12 cellular contexts compared by ENCODE assay signal in the genomic region with DNA sequence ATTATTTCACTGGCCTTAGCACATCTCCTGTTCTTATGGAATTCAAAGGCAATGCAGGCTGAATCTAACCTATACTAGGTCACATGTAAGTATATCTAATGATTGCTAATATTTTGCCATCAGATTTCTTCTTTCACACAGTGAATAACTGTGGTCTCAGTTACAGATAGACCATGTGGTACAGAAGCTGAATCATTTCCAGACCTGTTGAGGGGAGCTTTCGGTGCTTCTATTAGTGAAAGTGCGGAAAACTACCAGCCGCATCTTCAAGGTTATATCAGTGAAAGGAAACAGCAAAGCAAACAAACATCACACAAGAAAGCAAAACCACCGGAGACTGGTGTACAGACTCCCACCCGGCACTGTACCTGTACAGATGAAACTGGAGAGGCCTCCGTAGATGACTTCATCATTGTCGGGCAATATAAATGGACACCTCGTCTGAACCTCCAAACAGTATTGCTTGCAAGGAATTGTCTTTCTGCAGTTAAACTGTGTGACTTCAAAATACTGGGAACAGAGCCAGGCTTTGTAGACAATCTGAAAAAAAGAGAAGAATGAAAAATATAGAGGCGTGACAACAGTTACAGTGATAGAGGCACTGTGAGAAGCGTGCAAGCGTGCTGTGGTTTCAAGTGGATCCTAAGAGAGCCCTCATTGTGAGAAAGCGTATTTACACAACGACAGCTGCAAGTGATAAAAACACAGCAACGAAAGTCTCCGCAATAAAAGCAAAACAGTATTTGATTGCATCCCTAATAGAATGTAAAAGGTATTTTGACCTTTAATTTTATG.
DNase-seq lines count a peak whose midpoint lies in the region; TF ChIP-seq lines count a peak whose summit lies in the region.
"Had no signal": no experiment of that assay in that cellular context is flagged by ENCODE, and none has a peak within 500 bp of the region (broad histone marks: within the 10 kb centered on the region; RNA-seq: fewer than 3 reads in every experiment).

No MANE protein-coding gene starts in this region.

- no peaks in the 10 kb centered on the region for H3K9me3 ChIP-seq in esophagus muscularis mucosa
- H3K9me3 ChIP-seq: colonic mucosa had no signal

- peaks cover 16% of the 10 kb centered on the region for H3K4me1 Mint-ChIP-seq in nephron

- H3K36me3 Mint-ChIP-seq in nephron (ENCODE audit: low read depth) = no peaks in the 10 kb centered on the region

- WGBS in esophagus muscularis mucosa = 63% methylated on average over 15 of the region's 15 CpGs

- DNase-seq in DMS153 (lab: John Stamatoyannopoulos, UW) (peak; percentile 99), NCI-H2029 (lab: John Stamatoyannopoulos, UW) (peak; percentile 88), brain microvascular endothelial cell (peak; percentile 35), NCI-H82 treated with DMSO at 0.1 percent for 48 hours (lab: John Stamatoyannopoulos, UW; ENCODE audit: unreplicated experiment) (no peak), midbrain (lab: John Stamatoyannopoulos, UW) (no peak), esophagus muscularis mucosa (ENCODE audit: extremely low spot score) (no peak), GM10266 (ENCODE audit: extremely low spot score) (no peak)
- DNase-seq: T-helper 17 cell had no signal

- H3K27me3 ChIP-seq in brain microvascular endothelial cell (replicated peaks) (no peaks in the 10 kb centered on the region), esophagus muscularis mucosa (no peaks in the 10 kb centered on the region)
- H3K27me3 ChIP-seq: colonic mucosa had no signal

- peak overlapping the region; percentile 33 for H3K4me3 ChIP-seq in brain microvascular endothelial cell (ENCODE audit: low read depth, low read length)
- peak overlapping the region in 2 of 4 donors; percentile 3 to 16 for H3K4me3 ChIP-seq in esophagus muscularis mucosa
- H3K4me3 ChIP-seq: colonic mucosa had no signal

- H3K4me3 Mint-ChIP-seq in nephron = peak overlapping the region in 2 of 3 experiments; percentile 17 to 67
- H3K4me3 Mint-ChIP-seq: CD4-positive, alpha-beta T cell; stimulated activated naive CD8-positive, alpha-beta T cell treated with anti-CD3 and anti-CD28 coated beads, Interleukin-15, Interleukin-2, amounts not matched to agents 100 ng/mL and 50 ng/mL, for 24 hours; T-helper 17 cell had no signal

- H3K4me1 ChIP-seq in esophagus muscularis mucosa = peaks cover 0 to 9% (median 3%) of the 10 kb centered on the region in 4 donors

- peaks cover 23% of the 10 kb centered on the region for H3K27me3 Mint-ChIP-seq in nephron (ENCODE audit: low read depth)

- no peaks in the 10 kb centered on the region for H3K9me3 Mint-ChIP-seq in nephron
- H3K9me3 Mint-ChIP-seq: CD4-positive, alpha-beta T cell; stimulated activated naive CD8-positive, alpha-beta T cell treated with anti-CD3 and anti-CD28 coated beads, Interleukin-15, Interleukin-2, amounts not matched to agents 100 ng/mL and 50 ng/mL, for 24 hours had no signal

- TF ChIP-seq EP300 in esophagus muscularis mucosa (IDR thresholded peaks at IDR 0.05) = no peak

- no peak for TF ChIP-seq POLR2A in esophagus muscularis mucosa (IDR thresholded peaks at IDR 0.05; ENCODE audit: low read depth)

- H3K27ac ChIP-seq in brain microvascular endothelial cell = no peak overlapping the region
- no peak overlapping the region for H3K27ac ChIP-seq in esophagus muscularis mucosa (replicated peaks in 1 of 4)
- H3K27ac ChIP-seq: colonic mucosa had no signal

- H3K27ac Mint-ChIP-seq in nephron = peak overlapping the region in 2 of 3 experiments; percentile 4 to 19
- H3K27ac Mint-ChIP-seq: CD4-positive, alpha-beta T cell; stimulated activated naive CD8-positive, alpha-beta T cell treated with anti-CD3 and anti-CD28 coated beads, Interleukin-15, Interleukin-2, amounts not matched to agents 100 ng/mL and 50 ng/mL, for 24 hours; T-helper 17 cell had no signal

- intact Hi-C loops in esophagus muscularis mucosa (cut with DNase I) = loop anchor here (5.0 to 10.0 kb wide), 2 partner anchors 357 to 434 kb away; no protein-coding TSS in a partner anchor

- H3K36me3 ChIP-seq in brain microvascular endothelial cell (replicated peaks) (no peaks in the 10 kb centered on the region), esophagus muscularis mucosa (no peaks in the 10 kb centered on the region)
- H3K36me3 ChIP-seq: colonic mucosa had no signal

- TF ChIP-seq CTCF in brain microvascular endothelial cell (IDR thresholded peaks at IDR 0.05; ENCODE audit: low read depth, low read length, missing control alignments) = no peak
- TF ChIP-seq CTCF in nephron (IDR thresholded peaks at IDR 0.05; ENCODE audit: unreplicated experiment in 3 of 3) = no peak
- no peak for TF ChIP-seq CTCF in esophagus muscularis mucosa (IDR thresholded peaks at IDR 0.05)
- TF ChIP-seq CTCF in GM10266 (IDR thresholded peaks at IDR 0.05; ENCODE audit: control insufficient read depth, insufficient read depth, low read depth, missing control alignments) = no peak

- in situ Hi-C loops in brain microvascular endothelial cell (cut with HindIII; ENCODE audit: low pct_ligation_motif_present, low sequenced_read_pairs) = no loop called here

Comparison
In these comparisons a context has a peak if more than half of its experiments do, and no peak if none do; other contexts are left out.
1. DNase-seq: peak in DMS153 (single experiment), NCI-H2029 (single experiment) and brain microvascular endothelial cell (single experiment); none in NCI-H82 treated with DMSO at 0.1 percent for 48 hours (single experiment), midbrain (single experiment), esophagus muscularis mucosa (single experiment) and GM10266 (single experiment).